ENCODE assay signal across 23 cellular contexts in genomic region chr2:100814043-100814442, GRCh38. TPM values are rescaled to one million over a fixed set of nuclear protein-coding genes. Genes with fewer than 3 reads are reported as not detected.
DNase-seq lines count a peak whose midpoint lies in the region; ATAC-seq and TF ChIP-seq lines count a peak whose summit lies in the region.
"Had no signal": no experiment of that assay in that cellular context is flagged by ENCODE, and none has a peak within 500 bp of the region (broad histone marks: within the 10 kb centered on the region; RNA-seq: fewer than 3 reads in every experiment).

No MANE protein-coding gene starts in this region.

- H3K36me3 ChIP-seq in left ventricle myocardium inferior (no peaks in the 10 kb centered on the region), stomach (no peaks in the 10 kb centered on the region)
- H3K36me3 ChIP-seq: left lung, MG63, thyroid gland, WERI-Rb-1 had no signal

- peak overlapping the region; percentile 85 for H3K27ac ChIP-seq in left ventricle myocardium inferior (replicated peaks)
- H3K27ac ChIP-seq in stomach, result peak overlapping the region in 4 of 5 donors; percentile 15 to 57 (median 24)
- H3K27ac ChIP-seq: 22Rv1, coronary artery, left lung, thyroid gland, WERI-Rb-1 had no signal

- TF ChIP-seq POLR2A in stomach (IDR thresholded peaks at IDR 0.05), result no peak

- TF ChIP-seq CTCF in left ventricle myocardium inferior (IDR thresholded peaks at IDR 0.05; ENCODE audit: borderline replicate concordance) (no peak), stomach (IDR thresholded peaks at IDR 0.05) (no peak)

- H3K27me3 Mint-ChIP-seq in T-helper 1 cell treated with Interleukin-12 subunit alpha and Interleukin-12 subunit beta and Interleukin-4 antibody, amounts not matched to agents 30 μg/mL and 1 μg/mL, for 36 hours (ENCODE audit: low read depth), result peaks cover 25% of the 10 kb centered on the region

- no peaks in the 10 kb centered on the region for H3K9me3 Mint-ChIP-seq in T-helper 1 cell treated with Interleukin-12 subunit alpha and Interleukin-12 subunit beta and Interleukin-4 antibody, amounts not matched to agents 30 μg/mL and 1 μg/mL, for 36 hours
- H3K9me3 Mint-ChIP-seq: activated CD4-positive, alpha-beta memory T cell treated with anti-CD3 and anti-CD28 coated beads, Interleukin-2, amount 10 ng/mL, durations not matched to agents 7 days and 5 days had no signal

- peak overlapping the region; percentile 24 for H3K4me3 ChIP-seq in left ventricle myocardium inferior
- H3K4me3 ChIP-seq in stomach, result no peak overlapping the region
- H3K4me3 ChIP-seq: coronary artery, left lung, MG63, thyroid gland had no signal

- no peak overlapping the region for H3K4me3 Mint-ChIP-seq in T-helper 1 cell treated with Interleukin-12 subunit alpha and Interleukin-12 subunit beta and Interleukin-4 antibody, amounts not matched to agents 30 μg/mL and 1 μg/mL, for 36 hours
- H3K4me3 Mint-ChIP-seq: activated CD4-positive, alpha-beta memory T cell treated with anti-CD3 and anti-CD28 coated beads, Interleukin-2, amount 10 ng/mL, durations not matched to agents 7 days and 5 days had no signal

- peaks cover 59% of the 10 kb centered on the region for H3K4me1 ChIP-seq in left ventricle myocardium inferior
- H3K4me1 ChIP-seq in stomach, result peaks cover 16 to 38% (median 25%) of the 10 kb centered on the region in 4 donors

- H3K27me3 ChIP-seq in left ventricle myocardium inferior (ENCODE audit: low read depth) (no peaks in the 10 kb centered on the region), stomach (peaks cover 0 to 15% (median 4%) of the 10 kb centered on the region in 3 donors)
- H3K27me3 ChIP-seq: MG63, thyroid gland had no signal

- no peak for ATAC-seq in left colon

- WGBS in stomach, 5 donors, result 71 to 85% (median 84%) methylated on average over 3 of the region's 3 CpGs

- H3K36me3 Mint-ChIP-seq in T-helper 1 cell treated with Interleukin-12 subunit alpha and Interleukin-12 subunit beta and Interleukin-4 antibody, amounts not matched to agents 30 μg/mL and 1 μg/mL, for 36 hours (ENCODE audit: low read depth), result peaks cover 2% of the 10 kb centered on the region
- H3K36me3 Mint-ChIP-seq: brain had no signal

- no peak for DNase-seq in T-helper 1 cell
- DNase-seq in left ventricle myocardium inferior, result no peak
- DNase-seq in cardiac septum (ENCODE audit: low spot score), result no peak
- DNase-seq in head of caudate nucleus, result peak in 22 of 42 donors; percentile 29 to 80 (median 48)
- DNase-seq in stomach, result no peak
- no peak for DNase-seq in NCI-H1105 (lab: John Stamatoyannopoulos, UW)
- no peak for DNase-seq in left colon
- DNase-seq: activated CD4-positive, alpha-beta memory T cell treated with anti-CD3 and anti-CD28 coated beads, Interleukin-2, amount 10 ng/mL, durations not matched to agents 7 days and 5 days; activated T-cell treated with anti-CD3 and anti-CD28 coated beads, Interleukin-2, amount 50 U/mL, for 1 hour; GF-D8; H7; left lung; MG63; NCI-H1436 treated with DMSO at 0.1 percent for 48 hours; NCI-H524 treated with DMSO at 0.1 percent for 48 hours; stimulated activated CD4-positive, alpha-beta T cell treated with anti-CD3 and anti-CD28 coated beads, Interleukin-4, amount 100 ng/mL, for 24 hours; stimulated activated naive CD8-positive, alpha-beta T cell treated with anti-CD3 and anti-CD28 coated beads, Interleukin-15, Interleukin-2, amounts not matched to agents 100 U/mL and 50 U/mL, for 24 hours; thyroid gland; WERI-Rb-1 had no signal

- TF ChIP-seq EP300 in stomach (IDR thresholded peaks at IDR 0.05), result no peak

- peak overlapping the region; percentile 17 for H3K27ac Mint-ChIP-seq in T-helper 1 cell treated with Interleukin-12 subunit alpha and Interleukin-12 subunit beta and Interleukin-4 antibody, amounts not matched to agents 30 μg/mL and 1 μg/mL, for 36 hours
- H3K27ac Mint-ChIP-seq: activated CD4-positive, alpha-beta memory T cell treated with anti-CD3 and anti-CD28 coated beads, Interleukin-2, amount 10 ng/mL, durations not matched to agents 7 days and 5 days had no signal

- H3K4me1 Mint-ChIP-seq in T-helper 1 cell treated with Interleukin-12 subunit alpha and Interleukin-12 subunit beta and Interleukin-4 antibody, amounts not matched to agents 30 μg/mL and 1 μg/mL, for 36 hours (ENCODE audit: low read depth), result peaks cover 21% of the 10 kb centered on the region

- intact Hi-C loops in left ventricle myocardium inferior (cut with micrococcal nuclease) (no loop called here), cardiac septum (cut with DNase I) (loop anchor here (10.0 kb wide), 2 partner anchors 301 to 341 kb away; partner anchors contain the start of gene TBC1D8), head of caudate nucleus (cut with DNase I) (loop anchor here (10.0 kb wide), 1 partner anchor 199 kb away; no protein-coding TSS in a partner anchor), stomach (cut with DNase I; ENCODE audit: low total_unique reads) (no loop called here), left colon (cut with DNase I, micrococcal nuclease) (no loop called here)

- H3K9me3 ChIP-seq in left ventricle myocardium inferior (replicated peaks) (no peaks in the 10 kb centered on the region), stomach (no peaks in the 10 kb centered on the region)
- H3K9me3 ChIP-seq: left lung, MG63, thyroid gland had no signal

RNA-seq across cellular contexts. Expression of gene NPAS2, which starts 5.9 kb away (rescaled TPM):
- total RNA-seq in left ventricle myocardium inferior (51.0 TPM), cardiac septum (54.0 TPM), stomach (100 to 1,000 TPM in 1 of 5 donors, 10 to 100 TPM in 4; 18.0 to 148 (median 33.9) TPM), left colon (10 to 100 TPM; 59.5 to 59.6 TPM)
- 10 to 100 TPM; 13.1 to 32.2 (median 23.7) TPM for polyA plus RNA-seq in stomach

Comparison
In these comparisons a context has a peak if more than half of its experiments do, and no peak if none do; other contexts are left out.
1. intact Hi-C loops: an anchor here in cardiac septum (10.0 kb wide) and head of caudate nucleus (10.0 kb wide); none called in left ventricle myocardium inferior, stomach and left colon.
2. DNase-seq: peak in head of caudate nucleus (22 of 42); none in T-helper 1 cell (0 of 5), left ventricle myocardium inferior (single experiment), cardiac septum (single experiment), stomach (single experiment), NCI-H1105 (single experiment) and left colon (0 of 2).